ENCODE assay signal across 29 cellular contexts in genomic region chr1:14576155-14576554, GRCh38.
"Had no signal": no experiment of that assay in that cellular context is flagged by ENCODE, and none has a peak within 500 bp of the region (broad histone marks: within the 10 kb centered on the region; RNA-seq: fewer than 3 reads in every experiment).

No MANE protein-coding gene starts in this region.

- H3K36me3 Mint-ChIP-seq: stimulated activated effector memory CD8-positive, alpha-beta T cell treated with anti-CD3 and anti-CD28 coated beads, Interleukin-12 subunit alpha, Interleukin-12 subunit beta, amount 100 ng/mL, for 72 hours; stimulated activated memory B cell treated with anti-CD40 and anti-IgM and Interleukin-4, amounts not matched to agents 10 μg/mL and 1 μg/mL and 100 μg/mL, for 72 hours; type B pancreatic cell had no signal

- H3K27ac Mint-ChIP-seq: stimulated activated effector memory CD8-positive, alpha-beta T cell treated with anti-CD3 and anti-CD28 coated beads, Interleukin-12 subunit alpha, Interleukin-12 subunit beta, amount 100 ng/mL, for 72 hours; stimulated activated memory B cell treated with anti-CD40 and anti-IgM and Interleukin-4, amounts not matched to agents 10 μg/mL and 1 μg/mL and 100 μg/mL, for 72 hours; stimulated activated naive B cell treated with anti-CD40 and anti-IgM and Interleukin-4, amounts not matched to agents 10 μg/mL and 1 μg/mL and 100 μg/mL, for 72 hours; stimulated activated naive CD8-positive, alpha-beta T cell treated with anti-CD3 and anti-CD28 coated beads, Interleukin-15, amount 100 ng/mL, for 72 hours; stimulated activated naive CD8-positive, alpha-beta T cell treated with anti-CD3 and anti-CD28 coated beads, Interleukin-15, Interleukin-2, amounts not matched to agents 100 ng/mL and 50 ng/mL, for 24 hours; type B pancreatic cell had no signal

- H3K4me3 ChIP-seq: stomach, suprapubic skin, testis, thoracic aorta, thyroid gland, tibial artery, tibial nerve, transverse colon, upper lobe of left lung, upper lobe of right lung, uterus, vagina had no signal

- H3K4me1 Mint-ChIP-seq: stimulated activated effector memory CD8-positive, alpha-beta T cell treated with anti-CD3 and anti-CD28 coated beads, Interleukin-12 subunit alpha, Interleukin-12 subunit beta, amount 100 ng/mL, for 72 hours; stimulated activated memory B cell treated with anti-CD40 and anti-IgM and Interleukin-4, amounts not matched to agents 10 μg/mL and 1 μg/mL and 100 μg/mL, for 72 hours; stimulated activated naive B cell treated with anti-CD40 and anti-IgM and Interleukin-4, amounts not matched to agents 10 μg/mL and 1 μg/mL and 100 μg/mL, for 72 hours; stimulated activated naive CD8-positive, alpha-beta T cell treated with anti-CD3 and anti-CD28 coated beads, Interleukin-15, amount 100 ng/mL, for 72 hours had no signal

- DNase-seq: stimulated activated CD4-positive, alpha-beta T cell treated with anti-CD3 and anti-CD28 coated beads, Interleukin-2, amount 100 ng/mL, for 48 hours; stimulated activated CD4-positive, alpha-beta T cell treated with anti-CD3 and anti-CD28 coated beads, Interleukin-4, amount 100 ng/mL, for 1 hour; stimulated activated CD4-positive, alpha-beta T cell treated with anti-CD3 and anti-CD28 coated beads, Interleukin-4, amount 100 ng/mL, for 24 hours; stimulated activated CD4-positive, alpha-beta T cell treated with anti-CD3 and anti-CD28 coated beads, Interleukin-4, amount 100 ng/mL, for 4 hours; stimulated activated CD8-positive, alpha-beta memory T cell treated with anti-CD3 and anti-CD28 coated beads, Interleukin-4, amount 100 ng/mL, for 48 hours; stimulated activated naive B cell treated with anti-CD40 and anti-IgM and Interleukin-4, amounts not matched to agents 10 μg/mL and 1 μg/mL and 100 μg/mL, for 72 hours; stimulated activated naive CD4-positive, alpha-beta T cell; stimulated activated naive CD4-positive, alpha-beta T cell treated with Interleukin-2 at 50 U/mL for 16 hours; stimulated activated naive CD8-positive, alpha-beta T cell treated with anti-CD3 and anti-CD28 coated beads, Interleukin-15, amount 100 ng/mL, for 72 hours; stimulated activated naive CD8-positive, alpha-beta T cell treated with anti-CD3 and anti-CD28 coated beads, Interleukin-15, Interleukin-2, amounts not matched to agents 100 U/mL and 50 U/mL, for 24 hours; stomach; substantia nigra; testis; thyroid gland; tibial artery; transverse colon; trophoblast cell; upper lobe of left lung; upper lobe of right lung; uterus had no signal

- H3K4me1 ChIP-seq: stomach, suprapubic skin, testis, thyroid gland, tibial artery, tibial nerve, transverse colon, upper lobe of left lung, upper lobe of right lung, uterus, vagina had no signal

- H3K27me3 ChIP-seq: stomach, suprapubic skin, testis, thyroid gland, tibial nerve, transverse colon, upper lobe of left lung, uterus, vagina had no signal

- ATAC-seq: stimulated activated effector memory CD8-positive, alpha-beta T cell treated with anti-CD3 and anti-CD28 coated beads, Interleukin-12 subunit alpha, Interleukin-12 subunit beta, amount 100 ng/mL, for 72 hours; stimulated activated memory B cell treated with anti-CD40 and anti-IgM and Interleukin-4, amounts not matched to agents 10 μg/mL and 1 μg/mL and 100 μg/mL, for 72 hours; stimulated activated naive B cell treated with anti-CD40 and anti-IgM and Interleukin-4, amounts not matched to agents 10 μg/mL and 1 μg/mL and 100 μg/mL, for 72 hours; stimulated activated naive CD8-positive, alpha-beta T cell treated with anti-CD3 and anti-CD28 coated beads, Interleukin-15, amount 100 ng/mL, for 72 hours; stimulated activated naive CD8-positive, alpha-beta T cell treated with anti-CD3 and anti-CD28 coated beads, Interleukin-15, Interleukin-2, amounts not matched to agents 100 U/mL and 50 U/mL, for 24 hours; upper lobe of right lung had no signal

- FAIRE-seq: urothelium cell line had no signal

- H3K9me3 ChIP-seq: suprapubic skin, testis, thoracic aorta, thyroid gland, tibial artery, transverse colon, upper lobe of left lung, upper lobe of right lung, uterus, vagina had no signal

- H3K36me3 ChIP-seq: stomach, suprapubic skin, thoracic aorta, thyroid gland, tibial artery, tibial nerve, transverse colon, upper lobe of left lung, upper lobe of right lung, uterus, vagina had no signal

- H3K4me3 Mint-ChIP-seq: stimulated activated effector memory CD8-positive, alpha-beta T cell treated with anti-CD3 and anti-CD28 coated beads, Interleukin-12 subunit alpha, Interleukin-12 subunit beta, amount 100 ng/mL, for 72 hours; stimulated activated memory B cell treated with anti-CD40 and anti-IgM and Interleukin-4, amounts not matched to agents 10 μg/mL and 1 μg/mL and 100 μg/mL, for 72 hours; stimulated activated naive B cell treated with anti-CD40 and anti-IgM and Interleukin-4, amounts not matched to agents 10 μg/mL and 1 μg/mL and 100 μg/mL, for 72 hours; stimulated activated naive CD8-positive, alpha-beta T cell treated with anti-CD3 and anti-CD28 coated beads, Interleukin-15, amount 100 ng/mL, for 72 hours; stimulated activated naive CD8-positive, alpha-beta T cell treated with anti-CD3 and anti-CD28 coated beads, Interleukin-15, Interleukin-2, amounts not matched to agents 100 ng/mL and 50 ng/mL, for 24 hours; type B pancreatic cell had no signal

- H3K27ac ChIP-seq: stomach, suprapubic skin, testis, thoracic aorta, thyroid gland, tibial artery, tibial nerve, transverse colon, upper lobe of left lung, upper lobe of right lung, uterus, vagina had no signal
